Comparison of ENCODE assay signal across 11 cellular contexts in genomic region chr20:49593441-49594142, GRCh38. TPM values are rescaled to one million over a fixed set of nuclear protein-coding genes. Genes with fewer than 3 reads are reported as not detected.
DNase-seq lines count a peak whose midpoint lies in the region; ATAC-seq, FAIRE-seq and TF ChIP-seq lines count a peak whose summit lies in the region.
"Had no signal": no experiment of that assay in that cellular context is flagged by ENCODE, and none has a peak within 500 bp of the region (broad histone marks: within the 10 kb centered on the region; RNA-seq: fewer than 3 reads in every experiment).

No MANE protein-coding gene starts in this region.

- TF ChIP-seq CTCF in upper lobe of left lung (IDR thresholded peaks at IDR 0.05) = no peak

- TF ChIP-seq POLR2A in upper lobe of left lung (IDR thresholded peaks at IDR 0.05) (no peak), H54 (IDR thresholded peaks at IDR 0.05; ENCODE audit: low read depth, low read length) (no peak)

- peak overlapping the region; percentile 42 for H3K9ac ChIP-seq in mucosa of stomach (ENCODE audit: low read length)

- H3K27ac ChIP-seq in upper lobe of left lung = peak overlapping the region; percentile 39 to 75 (median 60)

- DNase-seq in activated naive CD4-positive, alpha-beta T cell treated with Interleukin-2 at 50 U/mL for 16 hours = peak; percentile 42
- DNase-seq in activated naive CD4-positive, alpha-beta T cell treated with anti-CD3 and anti-CD28 coated beads, Interleukin-2, amount 50 U/mL, for 16 hours = no peak
- DNase-seq in activated naive CD8-positive, alpha-beta T cell treated with anti-CD3 and anti-CD28 coated beads, Interleukin-2, amount 50 U/mL, for 24 hours = peak; percentile 50
- DNase-seq in upper lobe of left lung (no peak), OCI-M2 (lab: John Stamatoyannopoulos, UW; ENCODE audit: unreplicated experiment) (no peak), H54 (ENCODE audit: insufficient read length, low spot score) (no peak)
- DNase-seq: AML-193, NCI-H2081 had no signal

- H3K4me3 ChIP-seq in mucosa of stomach (ENCODE audit: low read length) (no peak overlapping the region), upper lobe of left lung (no peak overlapping the region)

- no peak for TF ChIP-seq EP300 in upper lobe of left lung (IDR thresholded peaks at IDR 0.05)

- peak overlapping the region; percentile 98 for H3K27ac Mint-ChIP-seq in activated naive CD8-positive, alpha-beta T cell treated with anti-CD3 and anti-CD28 coated beads, Interleukin-2, amount 50 U/mL, for 24 hours
- H3K27ac Mint-ChIP-seq: memory B cell had no signal

- H3K4me1 ChIP-seq in mucosa of stomach (ENCODE audit: control insufficient read depth, insufficient read depth, low read length) = peaks cover 53% of the 10 kb centered on the region
- H3K4me1 ChIP-seq in upper lobe of left lung = peaks cover 20 to 45% (median 29%) of the 10 kb centered on the region in 4 donors

- peaks cover 95% of the 10 kb centered on the region for H3K4me1 Mint-ChIP-seq in activated naive CD8-positive, alpha-beta T cell treated with anti-CD3 and anti-CD28 coated beads, Interleukin-2, amount 50 U/mL, for 24 hours

- ATAC-seq in activated naive CD8-positive, alpha-beta T cell treated with anti-CD3 and anti-CD28 coated beads, Interleukin-2, amount 50 U/mL, for 24 hours = no peak
- ATAC-seq in upper lobe of left lung (ENCODE audit: low FRiP score in 2 of 2) (peak in 1 of 2 donors; percentile 47), GM19324 (IDR thresholded peaks at IDR 0.05; ENCODE audit: low FRiP score, unreplicated experiment) (no peak)

- H3K27me3 ChIP-seq in mucosa of stomach (ENCODE audit: control insufficient read depth, insufficient read depth, low read length) = no peaks in the 10 kb centered on the region
- H3K27me3 ChIP-seq in upper lobe of left lung = no peaks in the 10 kb centered on the region

- peaks cover 42% of the 10 kb centered on the region for H3K36me3 Mint-ChIP-seq in activated naive CD8-positive, alpha-beta T cell treated with anti-CD3 and anti-CD28 coated beads, Interleukin-2, amount 50 U/mL, for 24 hours (ENCODE audit: low read depth)
- H3K36me3 Mint-ChIP-seq: memory B cell had no signal

- H3K4me3 Mint-ChIP-seq in activated naive CD8-positive, alpha-beta T cell treated with anti-CD3 and anti-CD28 coated beads, Interleukin-2, amount 50 U/mL, for 24 hours = peak overlapping the region; percentile 80
- H3K4me3 Mint-ChIP-seq: memory B cell had no signal

- peaks cover 20% of the 10 kb centered on the region for H3K9me3 Mint-ChIP-seq in activated naive CD8-positive, alpha-beta T cell treated with anti-CD3 and anti-CD28 coated beads, Interleukin-2, amount 50 U/mL, for 24 hours

- FAIRE-seq in H54 (lab: Jason Lieb, UNC) = no peak

- H3K36me3 ChIP-seq in mucosa of stomach (ENCODE audit: control insufficient read depth, insufficient read depth, low read length) (no peaks in the 10 kb centered on the region), upper lobe of left lung (no peaks in the 10 kb centered on the region)

- WGBS in upper lobe of left lung, 2 donors = 78 to 87% methylated on average over 15 of the region's 15 CpGs

- peaks cover 5% of the 10 kb centered on the region for H3K27me3 Mint-ChIP-seq in activated naive CD8-positive, alpha-beta T cell treated with anti-CD3 and anti-CD28 coated beads, Interleukin-2, amount 50 U/mL, for 24 hours

- H3K9me3 ChIP-seq in mucosa of stomach (ENCODE audit: control insufficient read depth, low read length) (no peaks in the 10 kb centered on the region), upper lobe of left lung (no peaks in the 10 kb centered on the region)

RNA-seq across cellular contexts. Expression of gene PTGIS, which starts 25.7 kb away (rescaled TPM):
- 10 to 100 TPM in 4 of 6 donors, 1 to 10 TPM in 2; 8.2 to 71.4 (median 18.4) TPM for total RNA-seq in upper lobe of left lung

Comparison
In these comparisons a context has a peak if more than half of its experiments do, and no peak if none do; other contexts are left out.
1. DNase-seq: peak in activated naive CD4-positive, alpha-beta T cell treated with Interleukin-2 at 50 U/mL for 16 hours (single experiment) and activated naive CD8-positive, alpha-beta T cell treated with anti-CD3 and anti-CD28 coated beads, Interleukin-2, amount 50 U/mL, for 24 hours (single experiment); none in activated naive CD4-positive, alpha-beta T cell treated with anti-CD3 and anti-CD28 coated beads, Interleukin-2, amount 50 U/mL, for 16 hours (single experiment), upper lobe of left lung (0 of 2), OCI-M2 (single experiment) and H54 (single experiment).